23 cellular contexts compared by ENCODE assay signal in genomic region chr19:37935341-37935740, GRCh38. TPM values are rescaled to one million over a fixed set of nuclear protein-coding genes. Genes with fewer than 3 reads are reported as not detected.
DNase-seq lines count a peak whose midpoint lies in the region; ATAC-seq and TF ChIP-seq lines count a peak whose summit lies in the region.
"Had no signal": no experiment of that assay in that cellular context is flagged by ENCODE, and none has a peak within 500 bp of the region (broad histone marks: within the 10 kb centered on the region; RNA-seq: fewer than 3 reads in every experiment).

No MANE protein-coding gene starts in this region.

- H3K4me1 ChIP-seq in Panc1 (ENCODE audit: control insufficient read depth, insufficient read depth, low read length) = peaks cover 28% of the 10 kb centered on the region
- H3K4me1 ChIP-seq in mesenchymal stem cell (ENCODE audit: control insufficient read depth, insufficient read depth, low read depth, low read length) = peaks cover 18% of the 10 kb centered on the region
- H3K4me1 ChIP-seq in transverse colon = peaks cover 13 to 90% (median 49%) of the 10 kb centered on the region in 4 donors

- CTCF ChIA-PET in Panc1 (lab: Charles Lee) = no interaction called here

- POLR2A ChIA-PET in Panc1 (lab: Charles Lee) = no interaction called here

- in situ Hi-C loops in Panc1 (cut with HindIII; ENCODE audit: low pct_unique_long_range_greater_than_20kb, low sequenced_read_pairs) = no loop called here
- in situ Hi-C loops in transverse colon (cut with MboI; ENCODE audit: low pct_ligation_motif_present in 1 of 4, low pct_unique_long_range_greater_than_20kb in 1 of 4, low sequenced_read_pairs in 3 of 4) = no loop called here

- intact Hi-C loops in Panc1 (cut with micrococcal nuclease; ENCODE audit: unreplicated experiment) = no loop called here
- intact Hi-C loops in transverse colon (cut with DNase I; ENCODE audit: low total_unique reads) = no loop called here

- no peak overlapping the region for H3K4me2 ChIP-seq in mesenchymal stem cell (ENCODE audit: low read length, poor library complexity, severe bottlenecking)
- H3K4me2 ChIP-seq: BLaER1 had no signal

- no peak overlapping the region for H3K4me3 ChIP-seq in Panc1 (ENCODE audit: low read depth in 2 of 2, low read length in 2 of 2)
- H3K4me3 ChIP-seq in mesenchymal stem cell (ENCODE audit: insufficient read depth in 1 of 2, low read depth in 1 of 2, low read length in 2 of 2) = no peak overlapping the region
- H3K4me3 ChIP-seq in transverse colon = no peak overlapping the region
- H3K4me3 ChIP-seq: BLaER1, GM23248, HAP-1 had no signal

- no peak overlapping the region for H2BK15ac ChIP-seq in mesenchymal stem cell (ENCODE audit: low read depth, poor library complexity, severe bottlenecking)

- DNase-seq in Panc1 (ENCODE audit: low read depth, low spot score) = no peak
- DNase-seq in mesenchymal stem cell = no peak
- no peak for DNase-seq in transverse colon
- no peak for DNase-seq in NCI-H226
- no peak for DNase-seq in NCI-H187 treated with DMSO at 0.1 percent for 48 hours (lab: John Stamatoyannopoulos, UW)
- DNase-seq: CD4-positive, alpha-beta memory T cell; EL; GM23248; NCI-H1105; NCI-H146; NCI-H2029 treated with DMSO at 0.1 percent for 48 hours; NCI-H2171; NCI-H524 treated with DMSO at 0.1 percent for 48 hours; NCI-H82; OCI-M1; Right ventricle myocardium superior had no signal

- peak overlapping the region; percentile 28; the same call in 1 of the 2 replicates for H3K27ac ChIP-seq in C4-2B
- no peak overlapping the region for H3K27ac ChIP-seq in Panc1 (ENCODE audit: low read length)
- H3K27ac ChIP-seq in mesenchymal stem cell (ENCODE audit: low read length, poor library complexity, severe bottlenecking) = peak overlapping the region; percentile 11
- peak overlapping the region; percentile 68 to 91 (median 78) for H3K27ac ChIP-seq in transverse colon
- H3K27ac ChIP-seq: BLaER1, GM23248 had no signal

- no peak for TF ChIP-seq EP300 in transverse colon (IDR thresholded peaks at IDR 0.05; ENCODE audit: low read depth)

- H4K8ac ChIP-seq in mesenchymal stem cell (ENCODE audit: low read length) = no peak overlapping the region

- H3K9me3 ChIP-seq in Panc1 (ENCODE audit: control insufficient read depth, insufficient read depth, low read depth, low read length) (peaks cover 24% of the 10 kb centered on the region; the same call in 1 of the 2 replicates), mesenchymal stem cell (ENCODE audit: control insufficient read depth, low read length) (peaks cover 14% of the 10 kb centered on the region), transverse colon (no peaks in the 10 kb centered on the region)

- H2BK120ac ChIP-seq in mesenchymal stem cell (ENCODE audit: low read depth, low read length) = no peak overlapping the region

- peaks cover 2% of the 10 kb centered on the region for H3K79me1 ChIP-seq in mesenchymal stem cell (replicated peaks; ENCODE audit: low read length, poor library complexity, severe bottlenecking)

- no peak overlapping the region for H3K14ac ChIP-seq in mesenchymal stem cell (ENCODE audit: low read length in 2 of 2)

- no peak overlapping the region for H4K91ac ChIP-seq in mesenchymal stem cell (ENCODE audit: low read length)

- ATAC-seq in Panc1 = no peak
- ATAC-seq in GM18858 (IDR thresholded peaks at IDR 0.05; ENCODE audit: unreplicated experiment) = no peak

- H2BK5ac ChIP-seq in mesenchymal stem cell (ENCODE audit: low read depth, low read length, poor library complexity, severe bottlenecking) = no peak overlapping the region

- no peak overlapping the region for H2AFZ ChIP-seq in mesenchymal stem cell (ENCODE audit: low read depth, low read length)
- H2AFZ ChIP-seq: GM23248 had no signal

- no CpG with 5 or more reads among the region's 1 CpG for WGBS in mesenchymal stem cell
- 96% methylated on average over 1 of the region's 1 CpG; no CpG with 5 or more reads in 1 of the 2 donors for WGBS in transverse colon (ENCODE audit: low coverage in 1 of 2), 2 donors

- no peak overlapping the region for H2BK12ac ChIP-seq in mesenchymal stem cell (ENCODE audit: low read length in 2 of 2)

- no peak overlapping the region for H3K23ac ChIP-seq in mesenchymal stem cell (ENCODE audit: low read length in 2 of 2)

- no peak overlapping the region for H3K18ac ChIP-seq in mesenchymal stem cell (ENCODE audit: low read depth in 1 of 2, low read length in 2 of 2)

- peak overlapping the region; percentile 8 for H2AK5ac ChIP-seq in mesenchymal stem cell (ENCODE audit: low read length, severe bottlenecking)

- TF ChIP-seq CTCF in C4-2B (conservative IDR thresholded peaks at IDR 0.05) (no peak), Panc1 (IDR thresholded peaks at IDR 0.05) (no peak), transverse colon (IDR thresholded peaks at IDR 0.05) (no peak)

- no peaks in the 10 kb centered on the region for H3K27me3 ChIP-seq in Panc1 (ENCODE audit: control insufficient read depth, insufficient read depth, low read length)
- H3K27me3 ChIP-seq in mesenchymal stem cell (ENCODE audit: control insufficient read depth in 1 of 2, insufficient read depth in 1 of 2, low read length in 2 of 2) = no peaks in the 10 kb centered on the region
- no peaks in the 10 kb centered on the region for H3K27me3 ChIP-seq in transverse colon
- H3K27me3 ChIP-seq: BLaER1 had no signal

- TSS peak; percentile 31 for BruUV-seq in Panc1 (replicated peaks; lab: Mats Ljungman, UMichigan)

- no peak overlapping the region for H3K9ac ChIP-seq in mesenchymal stem cell (ENCODE audit: low read length)
- H3K9ac ChIP-seq: BLaER1, GM23248 had no signal

- H3K36me3 ChIP-seq in Panc1 (ENCODE audit: control insufficient read depth, insufficient read depth, low read length) (no peaks in the 10 kb centered on the region), mesenchymal stem cell (ENCODE audit: control insufficient read depth in 1 of 2, insufficient read depth in 2 of 2, low read depth in 1 of 2, low read length in 2 of 2) (peaks cover 11% of the 10 kb centered on the region in 2 experiments), transverse colon (no peaks in the 10 kb centered on the region)

- no peak for TF ChIP-seq POLR2A in transverse colon (IDR thresholded peaks at IDR 0.05)

- no peak overlapping the region for H3K4ac ChIP-seq in mesenchymal stem cell (ENCODE audit: low read depth in 1 of 2, low read length in 2 of 2)

RNA-seq across cellular contexts. Expression of gene SIPA1L3, which starts 28.3 kb away (rescaled TPM):
- total RNA-seq in Panc1 (2021; ENCODE audit: unreplicated experiment) = 66.3 TPM
- 49.7 TPM for polyA plus RNA-seq in Panc1 (2012; ENCODE audit: insufficient read length)
- polyA plus RNA-seq in mesenchymal stem cell (2013, experiment 1 of 2) = 7.2 TPM
- polyA plus RNA-seq in mesenchymal stem cell (2013, experiment 2 of 2) = 6.7 TPM
- 100 to 1,000 TPM; 191 to 284 (median 231) TPM for total RNA-seq in transverse colon

RNA-seq across cellular contexts. Expression of gene WDR87, which starts 28.9 kb away (rescaled TPM):
- total RNA-seq in Panc1 (2021; ENCODE audit: unreplicated experiment) (not detected), transverse colon (not detected)
- polyA plus RNA-seq in Panc1 (2012; ENCODE audit: insufficient read length) = not detected
- not detected for polyA plus RNA-seq in mesenchymal stem cell (2013, experiment 1 of 2)
- polyA plus RNA-seq in mesenchymal stem cell (2013, experiment 2 of 2) = not detected
- total RNA-seq: CD4-positive, alpha-beta memory T cell; GM23248; Right ventricle myocardium superior; RPMI7951; SK-MEL-5 had no signal
- polyA plus RNA-seq: CD4-positive, alpha-beta memory T cell; GM23248; IgD-negative memory B cell had no signal
